Comparison of ENCODE assay signal across 18 cellular contexts in genomic region chr9:127319366-127320121, GRCh38. TPM values are rescaled to one million over a fixed set of nuclear protein-coding genes. Genes with fewer than 3 reads are reported as not detected.
DNase-seq lines count a peak whose midpoint lies in the region; ATAC-seq and TF ChIP-seq lines count a peak whose summit lies in the region.
"Had no signal": no experiment of that assay in that cellular context is flagged by ENCODE, and none has a peak within 500 bp of the region (broad histone marks: within the 10 kb centered on the region; RNA-seq: fewer than 3 reads in every experiment).

No MANE protein-coding gene starts in this region.

- H3K27me3 Mint-ChIP-seq in stimulated activated naive B cell treated with anti-CD40 and anti-IgM and Interleukin-4, amounts not matched to agents 10 μg/mL and 1 μg/mL and 100 μg/mL, for 72 hours: peaks cover 2 to 22% of the 10 kb centered on the region in 2 donors
- H3K27me3 Mint-ChIP-seq: effector memory CD8-positive, alpha-beta T cell had no signal

- no peak for TF ChIP-seq POLR2A in suprapubic skin (IDR thresholded peaks at IDR 0.05)

- peak; percentile 91 to 95 for ATAC-seq in stimulated activated naive B cell treated with anti-CD40 and anti-IgM and Interleukin-4, amounts not matched to agents 10 μg/mL and 1 μg/mL and 100 μg/mL, for 72 hours (replicated peaks)
- ATAC-seq: effector memory CD8-positive, alpha-beta T cell had no signal

- no peak overlapping the region for H3K4me3 Mint-ChIP-seq in stimulated activated naive B cell treated with anti-CD40 and anti-IgM and Interleukin-4, amounts not matched to agents 10 μg/mL and 1 μg/mL and 100 μg/mL, for 72 hours
- H3K4me3 Mint-ChIP-seq: effector memory CD8-positive, alpha-beta T cell had no signal

- no peaks in the 10 kb centered on the region for H3K9me3 ChIP-seq in suprapubic skin

- H3K36me3 ChIP-seq in suprapubic skin: peaks cover 11% of the 10 kb centered on the region

- H3K27ac ChIP-seq in dorsolateral prefrontal cortex (peak overlapping the region in 33 of 59 donors; percentile 1 to 73 (median 40)), suprapubic skin (no peak overlapping the region)

- peaks cover 0 to 3% of the 10 kb centered on the region in 2 donors for H3K9me3 Mint-ChIP-seq in stimulated activated naive B cell treated with anti-CD40 and anti-IgM and Interleukin-4, amounts not matched to agents 10 μg/mL and 1 μg/mL and 100 μg/mL, for 72 hours
- H3K9me3 Mint-ChIP-seq: effector memory CD8-positive, alpha-beta T cell had no signal

- 49% methylated on average over 2 of the region's 2 CpGs for WGBS in suprapubic skin

- peaks cover 4 to 13% of the 10 kb centered on the region in 2 donors for H3K36me3 Mint-ChIP-seq in stimulated activated naive B cell treated with anti-CD40 and anti-IgM and Interleukin-4, amounts not matched to agents 10 μg/mL and 1 μg/mL and 100 μg/mL, for 72 hours

- no peak for TF ChIP-seq EP300 in suprapubic skin (IDR thresholded peaks at IDR 0.05)

- peak overlapping the region; percentile 20 for H3K27ac Mint-ChIP-seq in stimulated activated naive B cell treated with anti-CD40 and anti-IgM and Interleukin-4, amounts not matched to agents 10 μg/mL and 1 μg/mL and 100 μg/mL, for 72 hours
- H3K27ac Mint-ChIP-seq: effector memory CD8-positive, alpha-beta T cell had no signal

- intact Hi-C loops in dorsolateral prefrontal cortex (cut with DNase I): no loop called here

- H3K4me3 ChIP-seq in dorsolateral prefrontal cortex (no peak overlapping the region), suprapubic skin (no peak overlapping the region)

- H3K4me1 Mint-ChIP-seq in stimulated activated naive B cell treated with anti-CD40 and anti-IgM and Interleukin-4, amounts not matched to agents 10 μg/mL and 1 μg/mL and 100 μg/mL, for 72 hours: peaks cover 2 to 8% of the 10 kb centered on the region in 2 donors

- H3K4me1 ChIP-seq in suprapubic skin: peaks cover 8% of the 10 kb centered on the region

- TF ChIP-seq CTCF in dorsolateral prefrontal cortex (IDR thresholded peaks at IDR 0.05 in 54 of 56, conservative IDR thresholded peaks at IDR 0.05 in 2 of 56; ENCODE audit: low read depth in 1 of 56, partially characterized antibody in 56 of 56): no peak
- no peak for TF ChIP-seq CTCF in suprapubic skin (IDR thresholded peaks at IDR 0.05)

- no peaks in the 10 kb centered on the region for H3K27me3 ChIP-seq in dorsolateral prefrontal cortex
- H3K27me3 ChIP-seq in suprapubic skin: no peaks in the 10 kb centered on the region

- DNase-seq in SIG-M5 treated with dmso at 0.1 percent for 504 hours (lab: John Stamatoyannopoulos, UW; ENCODE audit: unreplicated experiment) (peak; percentile 2), SIG-M5 (lab: John Stamatoyannopoulos, UW) (no peak), KG1 (lab: John Stamatoyannopoulos, UW) (peak; percentile 2), dorsolateral prefrontal cortex (no peak), suprapubic skin (ENCODE audit: low spot score in 2 of 2) (no peak), NCI-H1694 (lab: John Stamatoyannopoulos, UW) (no peak), SHP77 (lab: John Stamatoyannopoulos, UW) (no peak)
- no peak for DNase-seq in stimulated activated naive B cell treated with anti-CD40 and anti-IgM and Interleukin-4, amounts not matched to agents 10 μg/mL and 1 μg/mL and 100 μg/mL, for 72 hours
- DNase-seq: activated CD4-positive, alpha-beta T cell treated with anti-CD3 and anti-CD28 coated beads, Interleukin-2, amount 50 U/mL, for 1 hour; amygdala; C1 segment of cervical spinal cord; DMS 273 treated with DMSO at 0.1 percent for 48 hours; effector memory CD8-positive, alpha-beta T cell; GF-D8; hypothalamus; NCI-H2081 treated with DMSO at 0.1 percent for 48 hours; NCI-H524; T1000 had no signal

RNA-seq across cellular contexts. Expression of gene GARNL3, which starts 55.0 kb away (rescaled TPM):
- 100 to 1,000 TPM in 54 of 120 experiments, 10 to 100 TPM in 66; 69.3 to 135 (median 98.3) TPM for total RNA-seq in dorsolateral prefrontal cortex
- 10 to 100 TPM; 12.5 to 23.3 (median 18.4) TPM for total RNA-seq in suprapubic skin

Comparison
In these comparisons a context has a peak if more than half of its experiments do, and no peak if none do; other contexts are left out.
1. DNase-seq: peak in SIG-M5 treated with dmso at 0.1 percent for 504 hours (single experiment) and KG1 (single experiment); none in SIG-M5 (single experiment), dorsolateral prefrontal cortex (0 of 10), stimulated activated naive B cell treated with anti-CD40 and anti-IgM and Interleukin-4, amounts not matched to agents 10 μg/mL and 1 μg/mL and 100 μg/mL, for 72 hours (single experiment), suprapubic skin (0 of 2), NCI-H1694 (single experiment) and SHP77 (0 of 2).